ENCODE assay signal across 9 cellular contexts in genomic region chr20:46117704-46118467, GRCh38.
DNase-seq lines count a peak whose midpoint lies in the region; ATAC-seq, FAIRE-seq and TF ChIP-seq lines count a peak whose summit lies in the region.
"Had no signal": no experiment of that assay in that cellular context is flagged by ENCODE, and none has a peak within 500 bp of the region (broad histone marks: within the 10 kb centered on the region; RNA-seq: fewer than 3 reads in every experiment).

TSS of gene CD40 (plus strand) at chr20:46118314. CDS start at chr20:46118344, 30 bp downstream.

- peaks cover 10 to 13% of the 10 kb centered on the region in 2 experiments for H3K4me1 ChIP-seq in neutrophil (ENCODE audit: control insufficient read depth in 1 of 2, insufficient read depth in 1 of 2, low read depth in 1 of 2, low read length in 1 of 2)

- H3K27ac ChIP-seq in neutrophil: no peak within 1 kb of the TSS
- H3K27ac ChIP-seq: 22Rv1 had no signal

- H3K27me3 ChIP-seq in neutrophil: peaks cover 66% of the 10 kb centered on the region

- peak within 1 kb of the TSS; percentile 56 to 59 for H3K4me3 ChIP-seq in neutrophil (ENCODE audit: low read depth in 1 of 2, low read length in 1 of 2)

- peak; percentile 59 for ATAC-seq in HG03025 (IDR thresholded peaks at IDR 0.05; ENCODE audit: low FRiP score, unreplicated experiment)

- DNase-seq in NCI-H748 (lab: John Stamatoyannopoulos, UW; ENCODE audit: unreplicated experiment): peak; percentile 8
- no peak for DNase-seq in NCI-H748 treated with DMSO at 0.1 percent for 48 hours (lab: John Stamatoyannopoulos, UW)
- peak; percentile 70 for DNase-seq in RCC 7860 (ENCODE audit: low spot score)
- DNase-seq in activated gamma-delta T cell treated with anti-CD3 and anti-CD28 coated beads, Interleukin-2, amount 50 U/mL, for 16 hours (ENCODE audit: low read depth): peak; percentile 52
- DNase-seq in foreskin melanocyte: peak; percentile 46
- DNase-seq in stromal cell of bone marrow (ENCODE audit: low read depth): peak; percentile 30

- no peak for TF ChIP-seq CTCF in neutrophil (IDR thresholded peaks at IDR 0.05)

- no peaks in the 10 kb centered on the region for H3K9me3 ChIP-seq in neutrophil

- H3K36me3 ChIP-seq in neutrophil: no peaks in the 10 kb centered on the region

- no peak for FAIRE-seq in RCC 7860 (lab: Jason Lieb, UNC)
